Comparison of ENCODE assay signal across 8 cellular contexts in genomic region chr1:16183157-16183556, GRCh38. TPM values are rescaled to one million over a fixed set of nuclear protein-coding genes. Genes with fewer than 3 reads are reported as not detected.
DNase-seq lines count a peak whose midpoint lies in the region; ATAC-seq and TF ChIP-seq lines count a peak whose summit lies in the region.

No MANE protein-coding gene starts in this region.

- peak overlapping the region in 2 of 12 donors; percentile 88 to 91 for H3K27ac ChIP-seq in heart left ventricle

- H3K27me3 ChIP-seq in heart left ventricle, result no peaks in the 10 kb centered on the region

- intact Hi-C loops in left cardiac atrium (cut with DNase I), result no loop called here
- intact Hi-C loops in heart left ventricle (cut with DNase I), result loop anchor here in 3 of 10 donors (2.0 to 5.0 kb wide), 2 partner anchors 28 to 36 kb away; no protein-coding TSS in a partner anchor

- peak in 1 of 2 donors; percentile 14 for ATAC-seq in left cardiac atrium
- ATAC-seq in heart left ventricle, result no peak
- ATAC-seq in GM21619 (IDR thresholded peaks at IDR 0.05; ENCODE audit: unreplicated experiment), result no peak

- no peak for TF ChIP-seq POLR2A in heart left ventricle (IDR thresholded peaks at IDR 0.05)

- WGBS in heart left ventricle, 4 donors, result 85 to 87% (median 86%) methylated on average over 13 of the region's 13 CpGs

- H3K4me1 ChIP-seq in heart left ventricle, result peaks cover 0 to 29% (median 21%) of the 10 kb centered on the region in 12 donors

- H3K4me3 ChIP-seq in heart left ventricle (no peak overlapping the region), choroid plexus epithelial cell (ENCODE audit: low read depth, low read length) (no peak overlapping the region)

- DNase-seq in left cardiac atrium (peak; percentile 50), heart left ventricle (no peak), choroid plexus epithelial cell (ENCODE audit: low read depth) (peak; percentile 50), lung microvascular endothelial cell (ENCODE audit: low read depth in 2 of 2) (peak; percentile 43 to 53), iPS-NIHi7 (ENCODE audit: extremely low spot score) (no peak), activated gamma-delta T cell treated with Interleukin-2 at 50 U/mL for 16 hours (no peak), COR-L47 (lab: John Stamatoyannopoulos, UW) (no peak)

- no peaks in the 10 kb centered on the region for H3K36me3 ChIP-seq in heart left ventricle

- H3K9me3 ChIP-seq in heart left ventricle, result no peaks in the 10 kb centered on the region

- TF ChIP-seq CTCF in heart left ventricle (IDR thresholded peaks at IDR 0.05) (no peak), choroid plexus epithelial cell (conservative IDR thresholded peaks at IDR 0.05; ENCODE audit: low read depth, low read length) (no peak)

RNA-seq across cellular contexts. Expression of gene EPHA2, which starts 27.3 kb away (rescaled TPM):
- 10 to 100 TPM in 1 of 2 donors, 1 to 10 TPM in 1; 8.1 to 24.1 TPM for total RNA-seq in left cardiac atrium
- 10 to 100 TPM in 8 of 9 donors, 1 to 10 TPM in 1; 7.6 to 34.7 (median 14.8) TPM for total RNA-seq in heart left ventricle
- 10 to 100 TPM in 1 of 2 donors, 1 to 10 TPM in 1; 5.6 to 14.0 TPM for polyA plus RNA-seq in heart left ventricle
- total RNA-seq in lung microvascular endothelial cell, result 68.6 and 122 TPM in 2 replicates

RNA-seq across cellular contexts. Expression of gene ARHGEF19, which starts 29.3 kb away (rescaled TPM):
- total RNA-seq in left cardiac atrium, result 1 to 10 TPM; 2.1 to 4.7 TPM
- total RNA-seq in heart left ventricle, result 1 to 10 TPM in 8 of 9 donors, under 1 TPM in 1; 0.97 to 3.8 (median 2.3) TPM
- 1 to 10 TPM in 1 of 2 donors, under 1 TPM in 1; 0.99 to 3.5 TPM for polyA plus RNA-seq in heart left ventricle
- 3.3 and 4.6 TPM in 2 replicates for total RNA-seq in lung microvascular endothelial cell

RNA-seq across cellular contexts. Expression of gene CPLANE2, which starts 53.8 kb away (rescaled TPM):
- total RNA-seq in left cardiac atrium, result 1 to 10 TPM; 4.7 to 7.2 TPM
- 1 to 10 TPM; 3.6 to 9.9 (median 5.7) TPM for total RNA-seq in heart left ventricle
- polyA plus RNA-seq in heart left ventricle, result 1 to 10 TPM; 5.7 to 6.2 TPM
- 6.7 and 7.2 TPM in 2 replicates for total RNA-seq in lung microvascular endothelial cell

Comparison
In these comparisons a context has a peak if more than half of its experiments do, and no peak if none do; other contexts are left out.
1. DNase-seq: peak in left cardiac atrium (single experiment), choroid plexus epithelial cell (single experiment) and lung microvascular endothelial cell (2 of 2); none in heart left ventricle (0 of 5), iPS-NIHi7 (single experiment), activated gamma-delta T cell treated with Interleukin-2 at 50 U/mL for 16 hours (single experiment) and COR-L47 (single experiment).